Comparison of ENCODE assay signal across 25 cellular contexts in the genomic region with DNA sequence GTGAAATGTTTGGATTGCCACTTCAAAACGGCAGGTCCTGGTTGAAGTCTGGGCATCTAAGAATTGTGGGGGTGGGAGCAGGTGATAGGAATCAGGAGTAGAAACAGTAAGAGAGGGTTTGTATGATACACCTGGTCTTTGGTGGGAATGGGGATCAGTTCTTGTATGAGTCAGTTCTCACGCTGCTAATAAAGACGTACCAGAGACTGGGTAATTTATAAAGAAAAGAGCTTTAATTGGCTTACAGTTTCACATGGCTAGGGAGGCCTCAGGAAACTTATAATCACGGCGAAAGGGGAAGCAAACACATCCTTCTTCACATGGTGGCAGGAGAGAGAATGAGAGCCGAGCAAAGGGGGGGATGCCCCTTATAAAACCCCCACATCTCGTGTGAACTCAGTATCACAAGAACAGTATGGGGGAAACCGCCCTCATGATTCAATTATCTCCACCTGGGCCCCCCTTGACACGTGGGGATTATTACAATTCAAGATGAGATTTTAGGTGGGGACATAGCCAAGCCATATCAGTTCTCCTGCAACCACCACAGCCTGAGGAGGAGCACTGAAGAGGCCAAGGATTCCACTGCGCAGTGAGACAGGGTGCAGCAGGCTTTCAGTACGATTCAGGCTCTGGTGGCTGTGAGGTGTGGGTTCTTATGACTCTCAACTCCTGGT. TPM values are rescaled to one million over a fixed set of nuclear protein-coding genes. Genes with fewer than 3 reads are reported as not detected.
A peak's percentile ranks its signal among the peaks of the same experiment; 100 is the strongest.
DNase-seq lines count a peak whose midpoint lies in the region; ATAC-seq, FAIRE-seq and TF ChIP-seq lines count a peak whose summit lies in the region.
"Had no signal": no experiment of that assay in that cellular context is flagged by ENCODE, and none has a peak within 500 bp of the region (broad histone marks: within the 10 kb centered on the region; RNA-seq: fewer than 3 reads in every experiment).

No MANE protein-coding gene starts in this region.

- H3K4me3 Mint-ChIP-seq in stimulated activated naive B cell treated with anti-CD40 and anti-IgM and Interleukin-4, amounts not matched to agents 10 μg/mL and 1 μg/mL and 100 μg/mL, for 72 hours, result peak overlapping the region in 1 of 2 donors; percentile 28
- H3K4me3 Mint-ChIP-seq: activated CD4-positive, alpha-beta memory T cell treated with anti-CD3 and anti-CD28 coated beads, Interleukin-2, amount 10 ng/mL, durations not matched to agents 7 days and 5 days; CD8-positive, alpha-beta T cell; nephron progenitor cell had no signal

- no peaks in the 10 kb centered on the region for H3K27me3 Mint-ChIP-seq in stimulated activated naive B cell treated with anti-CD40 and anti-IgM and Interleukin-4, amounts not matched to agents 10 μg/mL and 1 μg/mL and 100 μg/mL, for 72 hours
- H3K27me3 Mint-ChIP-seq: activated CD4-positive, alpha-beta memory T cell treated with anti-CD3 and anti-CD28 coated beads, Interleukin-2, amount 10 ng/mL, durations not matched to agents 7 days and 5 days had no signal

- peaks cover 16 to 32% of the 10 kb centered on the region in 2 donors for H3K36me3 Mint-ChIP-seq in stimulated activated naive B cell treated with anti-CD40 and anti-IgM and Interleukin-4, amounts not matched to agents 10 μg/mL and 1 μg/mL and 100 μg/mL, for 72 hours
- H3K36me3 Mint-ChIP-seq: CD8-positive, alpha-beta T cell had no signal

- peaks cover 52 to 90% of the 10 kb centered on the region in 2 donors for H3K4me1 Mint-ChIP-seq in stimulated activated naive B cell treated with anti-CD40 and anti-IgM and Interleukin-4, amounts not matched to agents 10 μg/mL and 1 μg/mL and 100 μg/mL, for 72 hours
- H3K4me1 Mint-ChIP-seq: nephron progenitor cell had no signal

- DNase-seq in GM12892 (ENCODE audit: insufficient read length) (no peak), GM19240 (ENCODE audit: insufficient read length, low spot score) (no peak), RCC 7860 (ENCODE audit: low spot score) (no peak)
- no peak for DNase-seq in stimulated activated naive B cell treated with anti-CD40 and anti-IgM and Interleukin-4, amounts not matched to agents 10 μg/mL and 1 μg/mL and 100 μg/mL, for 72 hours
- DNase-seq: activated CD4-positive, alpha-beta memory T cell treated with anti-CD3 and anti-CD28 coated beads, Interleukin-2, amount 10 ng/mL, durations not matched to agents 7 days and 5 days; activated gamma-delta T cell; activated T-cell treated with anti-CD3 and anti-CD28 coated beads for 4 hours; CD8-positive, alpha-beta T cell; effector CD8-positive, alpha-beta T cell; GDM1; islet precursor cell; NCI-H187; NCI-H748 treated with DMSO at 0.1 percent for 48 hours; nephron progenitor cell; PC-3; right lobe of liver; SHP77 treated with DMSO at 0.1 percent for 48 hours; stimulated activated CD4-positive, alpha-beta T cell treated with anti-CD3 and anti-CD28 coated beads, Interleukin-15, amount 100 ng/mL, for 24 hours; SW 1271; uterus had no signal

- H3K27ac Mint-ChIP-seq in stimulated activated naive B cell treated with anti-CD40 and anti-IgM and Interleukin-4, amounts not matched to agents 10 μg/mL and 1 μg/mL and 100 μg/mL, for 72 hours, result peak overlapping the region; percentile 38
- H3K27ac Mint-ChIP-seq: activated CD4-positive, alpha-beta memory T cell treated with anti-CD3 and anti-CD28 coated beads, Interleukin-2, amount 10 ng/mL, durations not matched to agents 7 days and 5 days; CD8-positive, alpha-beta T cell; nephron progenitor cell had no signal

- peak; percentile 87 for TF ChIP-seq POLR2A in GM12892 (IDR thresholded peaks at IDR 0.05; ENCODE audit: low read depth, low read length)
- TF ChIP-seq POLR2A in GM19193 (IDR thresholded peaks at IDR 0.05; ENCODE audit: extremely low read depth, insufficient read depth, insufficient read length), result peak; percentile 59

- ATAC-seq in HG03354 (IDR thresholded peaks at IDR 0.05; ENCODE audit: poor library complexity, severe bottlenecking, unreplicated experiment) (peak; percentile 27), HG03460 (IDR thresholded peaks at IDR 0.05; ENCODE audit: unreplicated experiment) (no peak)
- ATAC-seq in stimulated activated naive B cell treated with anti-CD40 and anti-IgM and Interleukin-4, amounts not matched to agents 10 μg/mL and 1 μg/mL and 100 μg/mL, for 72 hours (replicated peaks), result no peak
- ATAC-seq: CD8-positive, alpha-beta T cell; esophagus mucosa; gastroesophageal sphincter; PC-3; right lobe of liver had no signal

- peaks cover 9 to 12% of the 10 kb centered on the region in 2 donors for H3K9me3 Mint-ChIP-seq in stimulated activated naive B cell treated with anti-CD40 and anti-IgM and Interleukin-4, amounts not matched to agents 10 μg/mL and 1 μg/mL and 100 μg/mL, for 72 hours
- H3K9me3 Mint-ChIP-seq: activated CD4-positive, alpha-beta memory T cell treated with anti-CD3 and anti-CD28 coated beads, Interleukin-2, amount 10 ng/mL, durations not matched to agents 7 days and 5 days; CD8-positive, alpha-beta T cell; nephron progenitor cell had no signal

- FAIRE-seq in GM12892 (lab: Jason Lieb, UNC), result peak; percentile 92
- FAIRE-seq in RCC 7860 (lab: Jason Lieb, UNC), result no peak

RNA-seq across cellular contexts. Expression of gene DRAM1, which starts 52.1 kb away (rescaled TPM):
- polyA plus RNA-seq in GM12892 (2012; ENCODE audit: missing spikeins), result 31.5 TPM
